In genomic region chr16:77387075-77387474, GRCh38 we compare ENCODE assay signal across 23 cellular contexts. TPM values are rescaled to one million over a fixed set of nuclear protein-coding genes. Genes with fewer than 3 reads are reported as not detected.
"Had no signal": no experiment of that assay in that cellular context is flagged by ENCODE, and none has a peak within 500 bp of the region (broad histone marks: within the 10 kb centered on the region; RNA-seq: fewer than 3 reads in every experiment).

No MANE protein-coding gene starts in this region.

- H3K36me3 ChIP-seq: adrenal gland, ascending aorta, gastrocnemius medialis, sigmoid colon, transverse colon, uterus had no signal

- H3K4me2 ChIP-seq: smooth muscle cell had no signal

- H3K4me3 ChIP-seq: adrenal gland, ascending aorta, gastrocnemius medialis, sigmoid colon, smooth muscle cell, transverse colon, uterus had no signal

- H3K4me1 ChIP-seq: adrenal gland, ascending aorta, gastrocnemius medialis, sigmoid colon, transverse colon, uterus had no signal

- DNase-seq: activated B cell treated with CpG ODN at 0.5 μM for 24 hours; activated CD4-positive, alpha-beta T cell treated with anti-CD3 and anti-CD28 coated beads for 36 hours; activated CD4-positive, alpha-beta T cell treated with anti-CD3 and anti-CD28 coated beads, Interleukin-2, amount 50 U/mL, for 48 hours; activated CD8-positive, alpha-beta memory T cell treated with anti-CD3 and anti-CD28 coated beads, Interleukin-2, amount 50 U/mL, for 48 hours; activated naive CD4-positive, alpha-beta T cell; activated T-cell treated with anti-CD3 and anti-CD28 coated beads, Interleukin-2, amount 50 U/mL, for 4 hours; adrenal gland; central memory CD4-positive, alpha-beta T cell; gastrocnemius medialis; head of caudate nucleus; hypothalamus; left ventricle myocardium superior; retina; sigmoid colon; stimulated activated CD4-positive, alpha-beta T cell treated with anti-CD3 and anti-CD28 coated beads, Interleukin-15, amount 100 ng/mL, for 24 hours; transverse colon; uterus had no signal

- H3K9me3 ChIP-seq: adrenal gland, ascending aorta, gastrocnemius medialis, sigmoid colon, transverse colon, uterus had no signal

- H3K27me3 ChIP-seq: adrenal gland, ascending aorta, gastrocnemius medialis, sigmoid colon, transverse colon, uterus had no signal

- H3K27ac ChIP-seq: adrenal gland, ascending aorta, gastrocnemius medialis, sigmoid colon, transverse colon, uterus had no signal

RNA-seq across cellular contexts. Expression of gene ADAMTS18, which starts 47.8 kb away (rescaled TPM):
- total RNA-seq: activated B cell treated with CpG ODN at 0.5 μM for 24 hours; activated CD4-positive, alpha-beta T cell treated with anti-CD3 and anti-CD28 coated beads for 36 hours; activated CD8-positive, alpha-beta memory T cell treated with anti-CD3 and anti-CD28 coated beads for 36 hours; activated T-cell treated with anti-CD3 and anti-CD28 coated beads, Interleukin-2, amount 50 U/mL, for 4 hours; activated T-helper 2 cell treated with anti-CD3 and anti-CD28 coated beads, Interferon-gamma antibody, Interleukin-2, Interleukin-4, amounts not matched to agents 10 μg/mL and 5 μg/mL and 100 μg/mL, durations not matched to agents 14 hours and 24 hours and 36 hours; ascending aorta; left ventricle myocardium superior; natural killer cell treated with Interleukin-12 subunit alpha and Interleukin-12 subunit beta and Interleukin-15 and Interleukin-18, amount 100 ng/mL, for 72 hours; osteocyte had no signal
